11 cellular contexts compared by ENCODE assay signal in the genomic region with DNA sequence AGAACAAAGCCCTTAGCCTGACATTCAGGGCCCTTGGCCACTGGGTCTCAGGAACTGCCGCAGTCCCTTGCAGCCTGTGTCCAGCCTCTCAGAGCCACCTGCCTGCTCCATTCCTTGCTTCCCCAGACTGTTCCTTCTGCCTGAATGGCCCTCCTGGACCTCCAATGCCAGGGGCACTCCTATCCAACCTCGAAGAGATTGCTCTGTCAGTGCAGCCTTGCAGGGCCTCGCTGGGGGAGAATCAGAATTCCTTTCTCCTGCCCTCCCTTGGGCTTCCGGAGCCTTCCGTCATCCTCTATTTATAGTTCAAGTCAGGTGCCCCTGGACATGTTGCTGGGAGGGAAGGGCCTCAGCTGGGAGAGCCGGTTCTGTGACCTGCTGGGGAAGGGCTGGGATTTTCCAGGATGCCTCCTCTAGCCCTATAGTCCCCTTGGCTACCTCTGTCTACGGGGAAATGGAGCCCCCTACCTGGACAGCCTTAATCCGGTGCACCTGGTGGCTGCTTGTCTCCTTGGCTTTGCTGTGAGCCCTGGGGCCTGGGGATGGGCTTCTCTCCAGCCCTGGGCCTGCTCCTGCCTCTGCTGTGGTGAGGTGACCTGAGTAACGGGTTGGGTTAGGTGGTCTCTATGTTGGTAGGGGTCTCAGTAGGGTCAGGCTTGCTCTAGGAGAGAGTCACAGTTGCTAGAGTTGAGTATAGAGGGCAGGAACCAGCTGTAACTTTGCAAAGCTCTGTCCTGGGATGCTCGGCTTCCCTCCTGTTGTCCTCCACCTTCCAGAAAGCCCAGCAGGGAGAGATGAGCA. TPM values are rescaled to one million over a fixed set of nuclear protein-coding genes. Genes with fewer than 3 reads are reported as not detected.
DNase-seq lines count a peak whose midpoint lies in the region; ATAC-seq, FAIRE-seq and TF ChIP-seq lines count a peak whose summit lies in the region.
"Had no signal": no experiment of that assay in that cellular context is flagged by ENCODE, and none has a peak within 500 bp of the region (broad histone marks: within the 10 kb centered on the region; RNA-seq: fewer than 3 reads in every experiment).

No MANE protein-coding gene starts in this region.

- DNase-seq in HT1080 (ENCODE audit: low read depth) (peak; percentile 24), adrenal gland (peak in 4 of 7 donors; percentile 24 to 67 (median 28)), hepatocyte (ENCODE audit: low spot score) (peak; percentile 92), retinal pigment epithelial cell (ENCODE audit: low read depth) (peak; percentile 40), GM12891 (ENCODE audit: insufficient read length, low spot score) (no peak)
- DNase-seq in stimulated activated naive CD4-positive, alpha-beta T cell treated with Interleukin-2 at 50 U/mL for 16 hours (lab: John Stamatoyannopoulos, UW), result no peak
- DNase-seq: foreskin fibroblast had no signal

- FAIRE-seq in GM12891 (lab: Jason Lieb, UNC), result no peak
- FAIRE-seq: GM19239 had no signal

- H3K4me1 ChIP-seq in adrenal gland (replicated peaks in 1 of 2) (no peaks in the 10 kb centered on the region), hepatocyte (ENCODE audit: insufficient read depth) (peaks cover 30% of the 10 kb centered on the region)

- no peak overlapping the region for H2AFZ ChIP-seq in hepatocyte

- H3K27me3 ChIP-seq in adrenal gland (no peaks in the 10 kb centered on the region), hepatocyte (no peaks in the 10 kb centered on the region)

- H3K4me2 ChIP-seq in hepatocyte, result peak overlapping the region; percentile 48

- intact Hi-C loops in adrenal gland (cut with DNase I), result loop anchor here in 1 of 2 donors (10.0 kb wide), 1 partner anchor 92 kb away; no protein-coding TSS in a partner anchor

- no peaks in the 10 kb centered on the region for H3K9me2 ChIP-seq in hepatocyte (replicated peaks; ENCODE audit: insufficient read depth)

- H3K27ac ChIP-seq in adrenal gland (no peak overlapping the region), hepatocyte (peak overlapping the region; percentile 96)

- H4K20me1 ChIP-seq in hepatocyte (ENCODE audit: insufficient read depth, poor library complexity, severe bottlenecking), result no peaks in the 10 kb centered on the region

- no peak for TF ChIP-seq POLR2A in adrenal gland (IDR thresholded peaks at IDR 0.05)
- no peak for TF ChIP-seq POLR2A in GM12891 (IDR thresholded peaks at IDR 0.05; ENCODE audit: low read depth, low read length)

- H3K36me3 Mint-ChIP-seq in stimulated activated memory B cell treated with anti-CD40 and anti-IgM and Interleukin-4, amounts not matched to agents 10 μg/mL and 1 μg/mL and 100 μg/mL, for 72 hours, result no peaks in the 10 kb centered on the region
- H3K36me3 Mint-ChIP-seq: activated naive CD8-positive, alpha-beta T cell had no signal

- no peaks in the 10 kb centered on the region for H3K9me3 Mint-ChIP-seq in stimulated activated memory B cell treated with anti-CD40 and anti-IgM and Interleukin-4, amounts not matched to agents 10 μg/mL and 1 μg/mL and 100 μg/mL, for 72 hours

- H3K4me1 Mint-ChIP-seq in stimulated activated memory B cell treated with anti-CD40 and anti-IgM and Interleukin-4, amounts not matched to agents 10 μg/mL and 1 μg/mL and 100 μg/mL, for 72 hours, result no peaks in the 10 kb centered on the region

- H3K4me3 ChIP-seq in adrenal gland (no peak overlapping the region), hepatocyte (no peak overlapping the region), retinal pigment epithelial cell (ENCODE audit: low read length) (no peak overlapping the region)

- no peak overlapping the region for H3K27ac Mint-ChIP-seq in stimulated activated memory B cell treated with anti-CD40 and anti-IgM and Interleukin-4, amounts not matched to agents 10 μg/mL and 1 μg/mL and 100 μg/mL, for 72 hours
- H3K27ac Mint-ChIP-seq: activated naive CD8-positive, alpha-beta T cell had no signal

- no peaks in the 10 kb centered on the region for H3K79me2 ChIP-seq in hepatocyte

- peaks cover 69% of the 10 kb centered on the region for H3K27me3 Mint-ChIP-seq in stimulated activated memory B cell treated with anti-CD40 and anti-IgM and Interleukin-4, amounts not matched to agents 10 μg/mL and 1 μg/mL and 100 μg/mL, for 72 hours

- no peak for ATAC-seq in stimulated activated memory B cell treated with anti-CD40 and anti-IgM and Interleukin-4, amounts not matched to agents 10 μg/mL and 1 μg/mL and 100 μg/mL, for 72 hours
- ATAC-seq in HG03280 (IDR thresholded peaks at IDR 0.05; ENCODE audit: unreplicated experiment), result no peak

- H3K36me3 ChIP-seq in adrenal gland (replicated peaks in 1 of 2) (no peaks in the 10 kb centered on the region), hepatocyte (replicated peaks; ENCODE audit: insufficient read depth, low read depth) (no peaks in the 10 kb centered on the region)

- H3K4me3 Mint-ChIP-seq in stimulated activated memory B cell treated with anti-CD40 and anti-IgM and Interleukin-4, amounts not matched to agents 10 μg/mL and 1 μg/mL and 100 μg/mL, for 72 hours, result no peak overlapping the region
- H3K4me3 Mint-ChIP-seq: activated naive CD8-positive, alpha-beta T cell had no signal

- WGBS in adrenal gland, 4 donors, result 64 to 67% (median 65%) methylated on average over 9 to 10 of the region's 10 CpGs
- WGBS in hepatocyte (ENCODE audit: low lambda C conversion rate, missing lambda C conversion rate), result 38% methylated on average over 10 of the region's 10 CpGs

- H3K9me3 ChIP-seq in adrenal gland (replicated peaks in 1 of 3), result no peaks in the 10 kb centered on the region
- no peaks in the 10 kb centered on the region for H3K9me3 ChIP-seq in hepatocyte (ENCODE audit: low read depth)

- TF ChIP-seq CTCF in adrenal gland (IDR thresholded peaks at IDR 0.05) (no peak), hepatocyte (IDR thresholded peaks at IDR 0.05; ENCODE audit: poor library complexity) (peak; percentile 37), retinal pigment epithelial cell (conservative IDR thresholded peaks at IDR 0.05; ENCODE audit: low read depth, low read length) (no peak)

TF ChIP-seq in GM12891, 5 proteins besides CTCF, POLR2A, EP300 and RAD21:
- TF ChIP-seq SPI1 (IDR thresholded peaks at IDR 0.05; ENCODE audit: low read depth, low read length) (no peak), POU2F2 (IDR thresholded peaks at IDR 0.05; ENCODE audit: low read depth, low read length) (no peak), POLR2AphosphoS5 (IDR thresholded peaks at IDR 0.05; ENCODE audit: low read depth, low read length) (no peak), TAF1 (IDR thresholded peaks at IDR 0.05; ENCODE audit: low read depth, low read length) (no peak), PAX5 (IDR thresholded peaks at IDR 0.05; ENCODE audit: insufficient read depth, low read length, severe bottlenecking) (no peak)

RNA-seq across cellular contexts. Expression of gene SYT7, which starts 45.9 kb away (rescaled TPM):
- total RNA-seq in HT1080 (2014; rRNA removed; shearing (Covaris generic)), result 1.8 and 2.0 TPM in 2 replicates
- polyA plus RNA-seq in HT1080 (2015; cell fraction: cytosol; rRNA removed), result 0.66 and 0.95 TPM in 2 replicates
- polyA plus RNA-seq in HT1080 (2015; cell fraction: nucleus; rRNA removed), result 1.0 and 1.3 TPM in 2 replicates
- total RNA-seq in adrenal gland (1 to 10 TPM in 4 of 8 donors, under 1 TPM in 3, not detected in 1; 0.09 to 6.0 (median 1.1) TPM), hepatocyte (13.5 and 15.5 TPM in 2 replicates)
- polyA plus RNA-seq in adrenal gland (1 to 10 TPM; 1.4 to 6.8 (median 6.5) TPM), hepatocyte (8.7 and 11.3 TPM in 2 replicates)
- polyA plus RNA-seq in GM12891 (2012; ENCODE audit: low read depth, missing spikeins), result not detected

RNA-seq across cellular contexts. Expression of gene DAGLA, which starts 53.4 kb away (rescaled TPM):
- total RNA-seq in HT1080 (2014; rRNA removed; shearing (Covaris generic)), result 3.7 and 6.2 TPM in 2 replicates
- polyA plus RNA-seq in HT1080 (2015; cell fraction: cytosol; rRNA removed), result 5.3 and 5.9 TPM in 2 replicates
- 9.5 and 10.1 TPM in 2 replicates for polyA plus RNA-seq in HT1080 (2015; cell fraction: nucleus; rRNA removed)
- 1 to 10 TPM; 1.0 to 4.2 (median 3.2) TPM for total RNA-seq in adrenal gland
- polyA plus RNA-seq in adrenal gland, result 1 to 10 TPM in 2 of 3 donors, under 1 TPM in 1; 0.81 to 2.7 (median 1.5) TPM
- total RNA-seq in hepatocyte, result 5.5 and 8.9 TPM in 2 replicates
- 7.4 and 8.3 TPM in 2 replicates for polyA plus RNA-seq in hepatocyte
- 0.04 TPM for polyA plus RNA-seq in GM12891 (2012; ENCODE audit: low read depth, missing spikeins)

Comparison
In these comparisons a context has a peak if more than half of its experiments do, and no peak if none do; other contexts are left out.
1. DNase-seq: peak in HT1080 (single experiment), adrenal gland (4 of 7), hepatocyte (single experiment) and retinal pigment epithelial cell (single experiment); none in stimulated activated naive CD4-positive, alpha-beta T cell treated with Interleukin-2 at 50 U/mL for 16 hours (single experiment) and GM12891 (single experiment).